Comparison of ENCODE assay signal across 19 cellular contexts in genomic region chr14:96589577-96589976, GRCh38.
DNase-seq lines count a peak whose midpoint lies in the region; ATAC-seq, FAIRE-seq and TF ChIP-seq lines count a peak whose summit lies in the region.
"Had no signal": no experiment of that assay in that cellular context is flagged by ENCODE, and none has a peak within 500 bp of the region (broad histone marks: within the 10 kb centered on the region; RNA-seq: fewer than 3 reads in every experiment).

No MANE protein-coding gene starts in this region.

- no peak overlapping the region for H3K9ac ChIP-seq in endodermal cell (ENCODE audit: extremely low read depth, low read length, poor library complexity, severe bottlenecking)
- H3K9ac ChIP-seq: BLaER1, GM23248 had no signal

- no peak for FAIRE-seq in H54 (lab: Jason Lieb, UNC)
- FAIRE-seq: GM18507 had no signal

- H3K9me3 ChIP-seq in endodermal cell (ENCODE audit: control insufficient read depth, low read length) (no peaks in the 10 kb centered on the region), upper lobe of right lung (no peaks in the 10 kb centered on the region)
- H3K9me3 ChIP-seq: BLaER1, Caco-2 had no signal

- H3K27me3 ChIP-seq in endodermal cell (ENCODE audit: control insufficient read depth, insufficient read depth, low read length, poor library complexity, severe bottlenecking) (peaks cover 32% of the 10 kb centered on the region), upper lobe of right lung (peaks cover 15% of the 10 kb centered on the region)
- H3K27me3 ChIP-seq: BLaER1 had no signal

- H3K27ac Mint-ChIP-seq in endodermal cell, result no peak overlapping the region
- H3K27ac Mint-ChIP-seq: CD8-positive, alpha-beta memory T cell; HFFc6 had no signal

- no peak for ATAC-seq in sciatic nerve
- ATAC-seq in upper lobe of right lung, result no peak
- no peak for ATAC-seq in GM18505 (IDR thresholded peaks at IDR 0.05; ENCODE audit: unreplicated experiment)

- H3K9me3 Mint-ChIP-seq in endodermal cell, result no peaks in the 10 kb centered on the region
- H3K9me3 Mint-ChIP-seq: CD8-positive, alpha-beta memory T cell; HFFc6 had no signal

- no peaks in the 10 kb centered on the region for H3K36me3 Mint-ChIP-seq in endodermal cell (ENCODE audit: low read depth)
- H3K36me3 Mint-ChIP-seq: CD8-positive, alpha-beta memory T cell had no signal

- TF ChIP-seq CTCF in endodermal cell (conservative IDR thresholded peaks at IDR 0.05) (no peak), upper lobe of right lung (IDR thresholded peaks at IDR 0.05) (no peak)

- DNase-seq in activated CD8-positive, alpha-beta memory T cell treated with anti-CD3 and anti-CD28 coated beads, Interleukin-2, amount 50 U/mL, for 48 hours, result peak; percentile 38
- no peak for DNase-seq in activated CD8-positive, alpha-beta memory T cell treated with anti-CD3 and anti-CD28 coated beads, Interleukin-2, amount 50 U/mL, for 4 hours
- DNase-seq in endodermal cell (peak; percentile 23), sciatic nerve (ENCODE audit: low spot score) (peak; percentile 44), upper lobe of right lung (peak; percentile 6), H54 (ENCODE audit: insufficient read length, low spot score) (no peak), hypothalamus (lab: John Stamatoyannopoulos, UW) (no peak)
- DNase-seq: 8988T; AML-193; Caco-2; CD8-positive, alpha-beta memory T cell; DND-41; GDM1; GM23248; HCEC 1CT; HFFc6 had no signal

- H3K4me3 ChIP-seq in endodermal cell (ENCODE audit: low read length) (no peak overlapping the region), upper lobe of right lung (no peak overlapping the region)
- H3K4me3 ChIP-seq: BLaER1, GM23248 had no signal

- H3K27ac ChIP-seq in endodermal cell (ENCODE audit: low read depth, low read length) (no peak overlapping the region), upper lobe of right lung (no peak overlapping the region)
- H3K27ac ChIP-seq: BLaER1, GM23248 had no signal

- peaks cover 27% of the 10 kb centered on the region for H3K27me3 Mint-ChIP-seq in endodermal cell (ENCODE audit: insufficient read depth)

- H3K4me1 ChIP-seq in endodermal cell (ENCODE audit: control insufficient read depth, insufficient read depth, low read length) (no peaks in the 10 kb centered on the region), upper lobe of right lung (peaks cover 5% of the 10 kb centered on the region)
- H3K4me1 ChIP-seq: Caco-2 had no signal

- 89 to 97% methylated on average over 3 of the region's 3 CpGs for WGBS in endodermal cell (ENCODE audit: insufficient coverage in 1 of 2, insufficient read length in 1 of 2), 2 experiments

- no peaks in the 10 kb centered on the region for H3K4me1 Mint-ChIP-seq in endodermal cell

- intact Hi-C loops in sciatic nerve (cut with DNase I) (no loop called here), upper lobe of right lung (cut with DNase I) (no loop called here)

- TF ChIP-seq POLR2A in GM18505 (IDR thresholded peaks at IDR 0.05; ENCODE audit: borderline replicate concordance, extremely low read depth, insufficient read depth, insufficient read length) (no peak), H54 (IDR thresholded peaks at IDR 0.05; ENCODE audit: low read depth, low read length) (no peak)

- no peak overlapping the region for H3K4me3 Mint-ChIP-seq in endodermal cell
- H3K4me3 Mint-ChIP-seq: CD8-positive, alpha-beta memory T cell; HFFc6 had no signal

- H3K36me3 ChIP-seq in endodermal cell (ENCODE audit: control insufficient read depth, insufficient read depth, low read length) (no peaks in the 10 kb centered on the region), upper lobe of right lung (no peaks in the 10 kb centered on the region)
- H3K36me3 ChIP-seq: BLaER1 had no signal

Comparison
In these comparisons a context has a peak if more than half of its experiments do, and no peak if none do; other contexts are left out.
1. DNase-seq: peak in activated CD8-positive, alpha-beta memory T cell treated with anti-CD3 and anti-CD28 coated beads, Interleukin-2, amount 50 U/mL, for 48 hours (single experiment), endodermal cell (single experiment), sciatic nerve (single experiment) and upper lobe of right lung (single experiment); none in activated CD8-positive, alpha-beta memory T cell treated with anti-CD3 and anti-CD28 coated beads, Interleukin-2, amount 50 U/mL, for 4 hours (single experiment), H54 (single experiment) and hypothalamus (0 of 51).